Comparison of ENCODE assay signal across 22 cellular contexts in genomic region chr9:125391704-125392103, GRCh38.
"Had no signal": no experiment of that assay in that cellular context is flagged by ENCODE, and none has a peak within 500 bp of the region (broad histone marks: within the 10 kb centered on the region; RNA-seq: fewer than 3 reads in every experiment).

No MANE protein-coding gene starts in this region.

- H3K4me3 ChIP-seq: esophagus squamous epithelium, pancreas, prostate gland, skin epidermis, thoracic aorta had no signal

- DNase-seq: activated CD4-positive, alpha-beta T cell treated with anti-CD3 and anti-CD28 coated beads for 4 hours; activated CD4-positive, alpha-beta T cell treated with anti-CD3 and anti-CD28 coated beads, Interleukin-2, amount 50 U/mL, for 48 hours; activated CD8-positive, alpha-beta memory T cell treated with anti-CD3 and anti-CD28 coated beads for 24 hours; activated gamma-delta T cell treated with Interleukin-2 at 50 U/mL for 16 hours; activated naive CD4-positive, alpha-beta T cell treated with anti-CD3 and anti-CD28 coated beads, Interleukin-2, amount 50 U/mL, for 16 hours; activated T-cell treated with anti-CD3 and anti-CD28 coated beads, Interleukin-2, amount 50 U/mL, for 1 hour; amniotic stem cell; brain microvascular endothelial cell; caudate nucleus; esophagus squamous epithelium; glutamatergic neuron; hippocampal formation; naive B cell; nucleus accumbens; pancreas; retina; stimulated activated CD4-positive, alpha-beta T cell treated with anti-CD3 and anti-CD28 coated beads, Interleukin-12 subunit alpha, Interleukin-12 subunit beta, amount 100 ng/mL, for 4 hours; stimulated activated CD4-positive, alpha-beta T cell treated with anti-CD3 and anti-CD28 coated beads, Interleukin-4, amount 100 ng/mL, for 24 hours; trophoblast cell had no signal
